9 cellular contexts compared by ENCODE assay signal in genomic region chr15:79897701-79898113, GRCh38. TPM values are rescaled to one million over a fixed set of nuclear protein-coding genes. Genes with fewer than 3 reads are reported as not detected.
A peak's percentile ranks its signal among the peaks of the same experiment; 100 is the strongest.
DNase-seq lines count a peak whose midpoint lies in the region; ATAC-seq and TF ChIP-seq lines count a peak whose summit lies in the region.
"Had no signal": no experiment of that assay in that cellular context is flagged by ENCODE, and none has a peak within 500 bp of the region (broad histone marks: within the 10 kb centered on the region; RNA-seq: fewer than 3 reads in every experiment).

No MANE protein-coding gene starts in this region.

- TF ChIP-seq CTCF in CD4-positive, alpha-beta T cell (IDR thresholded peaks at IDR 0.05), result no peak
- TF ChIP-seq CTCF in mammary epithelial cell (conservative IDR thresholded peaks at IDR 0.05 in 1 of 2, IDR thresholded peaks at IDR 0.05 in 1 of 2; ENCODE audit: extremely low read depth in 1 of 2, insufficient read depth in 1 of 2, low read depth in 1 of 2, low read length in 2 of 2) (no peak), osteocyte (IDR thresholded peaks at IDR 0.05) (no peak), omental fat pad (IDR thresholded peaks at IDR 0.05) (no peak)

- H3K4me2 ChIP-seq in mammary epithelial cell (ENCODE audit: insufficient read depth, low read depth, low read length), result peak overlapping the region; percentile 96

- peak overlapping the region; percentile 94 for H3K4me3 Mint-ChIP-seq in CD4-positive, alpha-beta T cell
- H3K4me3 Mint-ChIP-seq in osteocyte (ENCODE audit: unreplicated experiment), result peak overlapping the region; percentile 76

- no peaks in the 10 kb centered on the region for H4K20me1 ChIP-seq in mammary epithelial cell (ENCODE audit: insufficient read depth, low read length)

- H3K27ac ChIP-seq in CD4-positive, alpha-beta T cell (ENCODE audit: low read depth, low read length), result peak overlapping the region; percentile 95
- peak overlapping the region; percentile 76 for H3K27ac ChIP-seq in mammary epithelial cell (ENCODE audit: insufficient read depth, low read depth, low read length)

- H3K27me3 Mint-ChIP-seq in CD4-positive, alpha-beta T cell, result no peaks in the 10 kb centered on the region
- no peaks in the 10 kb centered on the region for H3K27me3 Mint-ChIP-seq in osteocyte (ENCODE audit: unreplicated experiment)

- CTCF ChIA-PET in CD4-positive, alpha-beta T cell (lab: Charles Lee), result interaction anchor here (0.8 to 4.8 kb wide), 3 partner anchors 25 to 95 kb away, joined by 4 to 20 read pairs (median 5); no protein-coding TSS in a partner anchor
- CTCF ChIA-PET in mammary epithelial cell (lab: Charles Lee; ENCODE audit: low non-redundant PET), result no interaction called here

- H2AFZ ChIP-seq in mammary epithelial cell (ENCODE audit: low read depth, low read length), result peak overlapping the region; percentile 94

- in situ Hi-C loops in mammary epithelial cell (cut with MboI; ENCODE audit: low sequenced_read_pairs in 2 of 2), result loop anchor here in 1 of 2 donors (10.0 kb wide), 1 partner anchor 87 kb away; no protein-coding TSS in a partner anchor

- H3K36me3 Mint-ChIP-seq in CD4-positive, alpha-beta T cell (ENCODE audit: low read depth), result peaks cover 34% of the 10 kb centered on the region
- H3K36me3 Mint-ChIP-seq in osteocyte (ENCODE audit: unreplicated experiment), result peaks cover 2% of the 10 kb centered on the region

- POLR2A ChIA-PET in CD4-positive, alpha-beta T cell (lab: Charles Lee), result interaction anchor here (1.0 to 6.6 kb wide), 8 partner anchors 7 to 276 kb away, joined by 3 to 139 read pairs (median 11); partner anchors contain the start of genes BCL2A1 and ZFAND6

- H3K27ac Mint-ChIP-seq in CD4-positive, alpha-beta T cell, result peak overlapping the region; percentile 97
- peak overlapping the region; percentile 88 for H3K27ac Mint-ChIP-seq in osteocyte (ENCODE audit: unreplicated experiment)

- H3K4me1 ChIP-seq in mammary epithelial cell (ENCODE audit: insufficient read depth, low read length), result peaks cover 12% of the 10 kb centered on the region

- WGBS in mammary epithelial cell (ENCODE audit: low coverage, missing lambda C conversion rate), result 82% methylated on average over 6 of the region's 6 CpGs

- no peaks in the 10 kb centered on the region for H3K9me3 ChIP-seq in CD4-positive, alpha-beta T cell (ENCODE audit: control insufficient read depth, low read length)
- no peaks in the 10 kb centered on the region for H3K9me3 ChIP-seq in mammary epithelial cell (replicated peaks; ENCODE audit: insufficient read depth, low read length)

- no TSS peak for BruUV-seq in mammary epithelial cell (replicated peaks; lab: Mats Ljungman, UMichigan)

- H3K36me3 ChIP-seq in mammary epithelial cell (ENCODE audit: insufficient read depth, low read length), result no peaks in the 10 kb centered on the region

- intact Hi-C loops in CD4-positive, alpha-beta T cell (cut with DNase I, micrococcal nuclease), result loop anchor here (1.0 to 5.0 kb wide), 5 partner anchors 26 to 255 kb away; partner anchors contain the start of genes FAH (in 1 of the 2) and ZFAND6 (in 1 of the 2)
- intact Hi-C loops in mammary epithelial cell (cut with micrococcal nuclease), result loop anchor here (1.0 kb wide), 1 partner anchor 26 kb away; no protein-coding TSS in a partner anchor

- H3K9ac ChIP-seq in mammary epithelial cell (ENCODE audit: insufficient read depth, low read length), result no peak overlapping the region

- no peaks in the 10 kb centered on the region for H3K9me3 Mint-ChIP-seq in CD4-positive, alpha-beta T cell
- H3K9me3 Mint-ChIP-seq in osteocyte (ENCODE audit: unreplicated experiment), result no peaks in the 10 kb centered on the region
- H3K9me3 Mint-ChIP-seq: dendritic cell treated with granulocyte-macrophage colony-stimulating factor and Interleukin-4, amounts not matched to agents 40 ng/mL and 50 ng/mL, for 4 days had no signal

- peak overlapping the region in 1 of 3 experiments; percentile 51 for H3K4me3 ChIP-seq in mammary epithelial cell (replicated peaks in 1 of 3; ENCODE audit: insufficient read depth in 1 of 3, low read depth in 2 of 3, low read length in 3 of 3)

- no peak for ATAC-seq in CD4-positive, alpha-beta T cell (ENCODE audit: poor library complexity)
- ATAC-seq in GM19463 (IDR thresholded peaks at IDR 0.05; ENCODE audit: unreplicated experiment), result no peak
- no peak for ATAC-seq in omental fat pad (ENCODE audit: low FRiP score)

- dilution Hi-C loops in mammary epithelial cell (cut with HindIII; ENCODE audit: low sequenced_read_pairs), result no loop called here

- peak in 1 of 10 experiments; percentile 9 for DNase-seq in CD4-positive, alpha-beta T cell
- DNase-seq in MV-4-11 (lab: John Stamatoyannopoulos, UW) (peak; percentile 10), mammary epithelial cell (no peak), osteocyte (ENCODE audit: extremely low spot score, unreplicated experiment) (no peak), NCI-H748 (lab: John Stamatoyannopoulos, UW; ENCODE audit: unreplicated experiment) (no peak), omental fat pad (ENCODE audit: low spot score) (no peak)
- DNase-seq in effector CD8-positive, alpha-beta T cell (lab: John Stamatoyannopoulos, UW), result no peak

- H3K79me2 ChIP-seq in mammary epithelial cell (ENCODE audit: insufficient read depth, low read length), result peaks cover 23% of the 10 kb centered on the region

- H3K4me1 Mint-ChIP-seq in CD4-positive, alpha-beta T cell (ENCODE audit: low read depth), result peaks cover 36% of the 10 kb centered on the region
- H3K4me1 Mint-ChIP-seq in osteocyte (ENCODE audit: unreplicated experiment), result peaks cover 19% of the 10 kb centered on the region

- no peaks in the 10 kb centered on the region for H3K27me3 ChIP-seq in CD4-positive, alpha-beta T cell (ENCODE audit: control insufficient read depth, insufficient read depth, low read length)
- H3K27me3 ChIP-seq in mammary epithelial cell (ENCODE audit: insufficient read depth, low read length), result no peaks in the 10 kb centered on the region

RNA-seq across cellular contexts. Expression of gene MTHFS, which starts 0.9 kb away (rescaled TPM):
- total RNA-seq in CD4-positive, alpha-beta T cell, result 1 to 10 TPM; 9.1 to 9.8 TPM
- total RNA-seq in mammary epithelial cell (10 to 100 TPM; 21.7 to 32.8 TPM), osteocyte (12.0 and 12.2 TPM in 2 replicates), omental fat pad (10 to 100 TPM; 20.8 to 35.3 (median 28.6) TPM)
- 39.0 TPM for polyA plus RNA-seq in mammary epithelial cell
- polyA minus RNA-seq in mammary epithelial cell, result 2.7 TPM
